ENCODE assay signal across 8 cellular contexts in genomic region chr20:50115591-50116367, GRCh38. TPM values are rescaled to one million over a fixed set of nuclear protein-coding genes. Genes with fewer than 3 reads are reported as not detected.
DNase-seq lines count a peak whose midpoint lies in the region; ATAC-seq, FAIRE-seq and TF ChIP-seq lines count a peak whose summit lies in the region.

No MANE protein-coding gene starts in this region.

- H3K4me3 ChIP-seq in kidney (ENCODE audit: low read length in 2 of 2): peak overlapping the region; percentile 84 to 86

- TF ChIP-seq CTCF in kidney (IDR thresholded peaks at IDR 0.05; ENCODE audit: borderline replicate concordance, extremely low read depth, insufficient read depth): no peak

- peak overlapping the region in 1 of 2 donors; percentile 62 for H3K27ac ChIP-seq in kidney (ENCODE audit: low read depth in 2 of 2, low read length in 2 of 2)

- H3K4me1 ChIP-seq in kidney (ENCODE audit: control insufficient read depth in 1 of 2, insufficient read depth in 1 of 2, low read depth in 1 of 2, low read length in 2 of 2): peaks cover 27 to 30% of the 10 kb centered on the region in 2 donors

- FAIRE-seq in kidney (lab: Jason Lieb, UNC): peak; percentile 6

- H3K36me3 ChIP-seq in kidney (ENCODE audit: control insufficient read depth in 1 of 2, insufficient read depth in 2 of 2, low read length in 2 of 2): no peaks in the 10 kb centered on the region

- H3K9ac ChIP-seq in kidney (ENCODE audit: low read length in 2 of 2): peak overlapping the region; percentile 50 to 72

- ATAC-seq in GM19043 (IDR thresholded peaks at IDR 0.05; ENCODE audit: low read depth, unreplicated experiment) (peak; percentile 77), HG03354 (IDR thresholded peaks at IDR 0.05; ENCODE audit: poor library complexity, severe bottlenecking, unreplicated experiment) (peak; percentile 76)
- peak; percentile 82 to 85 for ATAC-seq in activated CD4-positive, CD25-positive, alpha-beta regulatory T cell treated with anti-CD3 and anti-CD28 coated beads, Interleukin-2, amount 50 U/mL, for 24 hours

- H3K9me3 ChIP-seq in kidney (ENCODE audit: control insufficient read depth in 1 of 2, low read length in 2 of 2): no peaks in the 10 kb centered on the region

- intact Hi-C loops in kidney (cut with DNase I): no loop called here

- DNase-seq in AG20443 (ENCODE audit: low spot score): peak; percentile 95
- peak; percentile 99 for DNase-seq in NCI-H446 (lab: John Stamatoyannopoulos, UW)
- DNase-seq in cerebellar nuclear complex (lab: John Stamatoyannopoulos, UW): peak; percentile 17 to 88
- peak; percentile 99 for DNase-seq in kidney
- DNase-seq in stimulated activated CD4-positive, alpha-beta T cell treated with anti-CD3 and anti-CD28 coated beads, Interleukin-15, amount 100 ng/mL, for 1 hour (ENCODE audit: low read depth in 1 of 2, low spot score in 1 of 2): peak; percentile 76 to 82

RNA-seq across cellular contexts. Expression of gene UBE2V1, which starts 2.8 kb away (rescaled TPM):
- 99.1 TPM for total RNA-seq in kidney
- polyA plus RNA-seq in kidney (ENCODE audit: insufficient read depth, low read depth, low replicate concordance): 105 TPM

RNA-seq across cellular contexts. Expression of gene PEDS1, which starts 37.7 kb away (rescaled TPM):
- total RNA-seq in kidney: 16.3 TPM
- 18.3 TPM for polyA plus RNA-seq in kidney (ENCODE audit: insufficient read depth, low read depth, low replicate concordance)
